ENCODE assay signal across 11 cellular contexts in the genomic region with DNA sequence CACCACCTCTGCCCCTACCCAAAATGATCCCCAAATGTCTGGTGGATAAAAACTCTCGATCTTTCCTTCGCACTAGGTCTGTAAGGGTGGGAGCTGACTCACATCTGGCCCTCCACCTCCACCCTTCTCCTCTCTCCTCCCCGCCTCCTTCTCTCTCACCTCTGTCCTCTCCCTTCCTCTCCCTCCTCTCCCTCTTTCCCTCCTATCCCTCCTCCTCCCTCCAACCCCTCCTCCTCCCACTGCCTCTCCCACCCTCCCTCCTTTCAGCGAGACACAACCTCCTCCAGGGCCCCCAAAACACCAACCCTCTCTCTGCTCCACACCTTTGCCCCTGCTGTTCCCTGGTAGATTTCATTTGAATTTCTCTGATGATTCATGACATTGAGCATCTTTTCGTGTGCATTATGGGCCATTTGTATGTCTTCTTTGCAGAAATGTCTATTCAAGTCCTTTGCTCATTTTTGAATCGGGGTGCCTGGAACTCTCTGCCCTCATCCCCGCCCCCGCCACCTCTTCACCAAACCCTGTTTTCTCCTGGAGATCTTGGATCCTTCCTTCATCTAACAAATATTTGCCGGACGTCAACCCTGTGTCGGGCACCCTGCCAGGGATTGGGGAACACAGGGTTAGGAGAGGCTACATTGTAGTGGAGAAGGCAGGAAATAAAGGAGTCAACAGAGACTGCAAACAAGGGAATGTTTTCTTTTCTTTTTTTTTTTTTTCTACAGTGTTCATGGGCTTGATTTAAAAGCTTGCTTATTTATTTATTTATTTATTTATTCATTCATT. TPM values are rescaled to one million over a fixed set of nuclear protein-coding genes. Genes with fewer than 3 reads are reported as not detected.
DNase-seq lines count a peak whose midpoint lies in the region; ATAC-seq and TF ChIP-seq lines count a peak whose summit lies in the region.
"Had no signal": no experiment of that assay in that cellular context is flagged by ENCODE, and none has a peak within 500 bp of the region (broad histone marks: within the 10 kb centered on the region; RNA-seq: fewer than 3 reads in every experiment).

No MANE protein-coding gene starts in this region.

- H3K9me1 ChIP-seq in IMR-90 (ENCODE audit: insufficient read depth, low read length): no peaks in the 10 kb centered on the region

- no peak for TF ChIP-seq EP300 in suprapubic skin (IDR thresholded peaks at IDR 0.05)

- no peaks in the 10 kb centered on the region for H3K79me1 ChIP-seq in IMR-90 (ENCODE audit: low read depth in 1 of 2, low read length in 2 of 2)

- H3K23ac ChIP-seq in IMR-90 (ENCODE audit: low read depth, low read length): no peak overlapping the region

- H3K27me3 Mint-ChIP-seq in stimulated activated naive B cell treated with anti-CD40 and anti-IgM and Interleukin-4, amounts not matched to agents 10 μg/mL and 1 μg/mL and 100 μg/mL, for 72 hours: no peaks in the 10 kb centered on the region

- H4K91ac ChIP-seq in IMR-90 (ENCODE audit: insufficient read depth, low read depth, low read length): no peak overlapping the region

- peaks cover 0 to 3% of the 10 kb centered on the region in 2 donors for H3K4me1 Mint-ChIP-seq in stimulated activated naive B cell treated with anti-CD40 and anti-IgM and Interleukin-4, amounts not matched to agents 10 μg/mL and 1 μg/mL and 100 μg/mL, for 72 hours

- DNase-seq in IMR-90 (peak; percentile 46), astrocyte of the hippocampus (ENCODE audit: low read depth, low spot score) (peak; percentile 60), kidney tubule cell (ENCODE audit: low spot score) (peak; percentile 44), suprapubic skin (ENCODE audit: low spot score in 2 of 2) (peak in 1 of 2 donors; percentile 75), GM19240 (ENCODE audit: insufficient read length, low spot score) (no peak)
- DNase-seq in stimulated activated naive B cell treated with anti-CD40 and anti-IgM and Interleukin-4, amounts not matched to agents 10 μg/mL and 1 μg/mL and 100 μg/mL, for 72 hours: no peak
- DNase-seq: SW 1271 had no signal

- H3K4me1 ChIP-seq in IMR-90 (ENCODE audit: control insufficient read depth, insufficient read depth, low read length) (peaks cover 6% of the 10 kb centered on the region), suprapubic skin (peaks cover 5% of the 10 kb centered on the region)

- H3K27ac ChIP-seq in IMR-90 (ENCODE audit: insufficient read depth, low read length) (no peak overlapping the region), suprapubic skin (peak overlapping the region; percentile 33)
- H3K27ac ChIP-seq: hepatocyte had no signal

- H2BK20ac ChIP-seq in IMR-90 (ENCODE audit: low read depth, low read length): no peak overlapping the region

- H3K14ac ChIP-seq in IMR-90 (replicated peaks; ENCODE audit: low read depth, low read length): no peak overlapping the region

- ATAC-seq in IMR-90 (ENCODE audit: low read depth) (peak; percentile 48), GM18505 (IDR thresholded peaks at IDR 0.05; ENCODE audit: unreplicated experiment) (no peak), HG03442 (IDR thresholded peaks at IDR 0.05; ENCODE audit: unreplicated experiment) (no peak)
- no peak for ATAC-seq in stimulated activated naive B cell treated with anti-CD40 and anti-IgM and Interleukin-4, amounts not matched to agents 10 μg/mL and 1 μg/mL and 100 μg/mL, for 72 hours (replicated peaks)

- intact Hi-C loops in IMR-90 (cut with micrococcal nuclease): no loop called here

- H3K27ac Mint-ChIP-seq in stimulated activated naive B cell treated with anti-CD40 and anti-IgM and Interleukin-4, amounts not matched to agents 10 μg/mL and 1 μg/mL and 100 μg/mL, for 72 hours: no peak overlapping the region

- H2AK5ac ChIP-seq in IMR-90 (ENCODE audit: low read depth, low read length): no peak overlapping the region; the same call in 1 of the 2 replicates

- H3K4me2 ChIP-seq in IMR-90 (ENCODE audit: low read depth, low read length): no peak overlapping the region
- H3K4me2 ChIP-seq: hepatocyte had no signal

- no peaks in the 10 kb centered on the region for H3K9me3 ChIP-seq in IMR-90 (ENCODE audit: control insufficient read depth, insufficient read depth, low read length)
- H3K9me3 ChIP-seq in suprapubic skin: no peaks in the 10 kb centered on the region

- no peak overlapping the region for H2AK9ac ChIP-seq in IMR-90 (replicated peaks; ENCODE audit: low read depth, low read length, poor library complexity)

- no peak overlapping the region for H3K56ac ChIP-seq in IMR-90 (ENCODE audit: extremely low read depth, insufficient read depth, low read length)

- no peaks in the 10 kb centered on the region for H3K27me3 ChIP-seq in IMR-90 (ENCODE audit: control insufficient read depth, insufficient read depth, low read length)
- no peaks in the 10 kb centered on the region for H3K27me3 ChIP-seq in suprapubic skin
- H3K27me3 ChIP-seq: hepatocyte had no signal

- no peaks in the 10 kb centered on the region for H3K36me3 ChIP-seq in IMR-90 (ENCODE audit: control insufficient read depth, insufficient read depth, low read length)
- H3K36me3 ChIP-seq in suprapubic skin: no peaks in the 10 kb centered on the region

- H3K18ac ChIP-seq in IMR-90 (ENCODE audit: low read depth, low read length): peak overlapping the region; percentile 20; the same call in 1 of the 2 replicates

- in situ Hi-C loops in IMR-90 (cut with MboI; ENCODE audit: low sequenced_read_pairs): no loop called here

- BruUV-seq in IMR-90 (replicated peaks; lab: Mats Ljungman, UMichigan): no TSS peak

- H4K5ac ChIP-seq in IMR-90 (ENCODE audit: low read depth, low read length): no peak overlapping the region

- no peak for TF ChIP-seq RAD21 in IMR-90 (IDR thresholded peaks at IDR 0.05; ENCODE audit: low read length)

- no peak overlapping the region for H3K9ac ChIP-seq in IMR-90 (ENCODE audit: low read depth, low read length)

- H2AFZ ChIP-seq in IMR-90 (replicated peaks; ENCODE audit: low read length, poor library complexity): peak overlapping the region; percentile 12
- H2AFZ ChIP-seq: hepatocyte had no signal

- no peak overlapping the region for H3K4ac ChIP-seq in IMR-90 (ENCODE audit: low read depth, low read length)

- no peak overlapping the region for H2BK5ac ChIP-seq in IMR-90 (ENCODE audit: low read depth, low read length, poor library complexity, severe bottlenecking)

- dilution Hi-C loops in IMR-90 (cut with HindIII; ENCODE audit: low sequenced_read_pairs, unreplicated experiment): no loop called here

- H4K8ac ChIP-seq in IMR-90 (ENCODE audit: low read depth in 2 of 2, low read length in 2 of 2): no peak overlapping the region

- no peak overlapping the region for H3K4me3 Mint-ChIP-seq in stimulated activated naive B cell treated with anti-CD40 and anti-IgM and Interleukin-4, amounts not matched to agents 10 μg/mL and 1 μg/mL and 100 μg/mL, for 72 hours

- no peak for TF ChIP-seq POLR2A in IMR-90 (IDR thresholded peaks at IDR 0.05; ENCODE audit: low read depth, low read length)
- no peak for TF ChIP-seq POLR2A in suprapubic skin (IDR thresholded peaks at IDR 0.05)
- no peak for TF ChIP-seq POLR2A in GM18505 (IDR thresholded peaks at IDR 0.05; ENCODE audit: borderline replicate concordance, extremely low read depth, insufficient read depth, insufficient read length)

- 88% methylated on average over 1 of the region's 11 CpGs; no CpG with 5 or more reads in 1 of the 2 experiments for WGBS in IMR-90 (ENCODE audit: extremely low coverage in 2 of 2, insufficient read length in 1 of 2), 2 experiments
- WGBS in suprapubic skin: 63% methylated on average over 11 of the region's 11 CpGs

- H2BK120ac ChIP-seq in IMR-90 (ENCODE audit: low read depth, low read length): no peak overlapping the region

- CTCF ChIA-PET in IMR-90 (lab: Yijun Ruan, JAX): no interaction called here

- no peaks in the 10 kb centered on the region for H3K36me3 Mint-ChIP-seq in stimulated activated naive B cell treated with anti-CD40 and anti-IgM and Interleukin-4, amounts not matched to agents 10 μg/mL and 1 μg/mL and 100 μg/mL, for 72 hours

- no peaks in the 10 kb centered on the region for H3K9me3 Mint-ChIP-seq in stimulated activated naive B cell treated with anti-CD40 and anti-IgM and Interleukin-4, amounts not matched to agents 10 μg/mL and 1 μg/mL and 100 μg/mL, for 72 hours

- H3K4me3 ChIP-seq in IMR-90 (ENCODE audit: insufficient read depth, low read depth, low read length): no peak overlapping the region
- no peak overlapping the region for H3K4me3 ChIP-seq in suprapubic skin
- H3K4me3 ChIP-seq: hepatocyte, skin epidermis had no signal

- H2BK15ac ChIP-seq in IMR-90 (ENCODE audit: low read depth, low read length): no peak overlapping the region

- TF ChIP-seq CTCF in IMR-90 (conservative IDR thresholded peaks at IDR 0.05; ENCODE audit: low read depth, low read length) (no peak), suprapubic skin (IDR thresholded peaks at IDR 0.05) (no peak)

- POLR2A ChIA-PET in IMR-90 (lab: Charles Lee; ENCODE audit: unreplicated experiment): interaction anchor here (0.6 kb wide), 1 partner anchor 340 kb away, joined by 9 read pairs; no protein-coding TSS in a partner anchor

- H4K20me1 ChIP-seq in IMR-90 (ENCODE audit: insufficient read depth, low read length): no peaks in the 10 kb centered on the region

TF ChIP-seq in IMR-90, 13 proteins besides CTCF, POLR2A, EP300 and RAD21 (continues in another document):
- TF ChIP-seq MAFK (IDR thresholded peaks at IDR 0.05; ENCODE audit: low read depth, low read length): no peak
- TF ChIP-seq, protein P1, sequence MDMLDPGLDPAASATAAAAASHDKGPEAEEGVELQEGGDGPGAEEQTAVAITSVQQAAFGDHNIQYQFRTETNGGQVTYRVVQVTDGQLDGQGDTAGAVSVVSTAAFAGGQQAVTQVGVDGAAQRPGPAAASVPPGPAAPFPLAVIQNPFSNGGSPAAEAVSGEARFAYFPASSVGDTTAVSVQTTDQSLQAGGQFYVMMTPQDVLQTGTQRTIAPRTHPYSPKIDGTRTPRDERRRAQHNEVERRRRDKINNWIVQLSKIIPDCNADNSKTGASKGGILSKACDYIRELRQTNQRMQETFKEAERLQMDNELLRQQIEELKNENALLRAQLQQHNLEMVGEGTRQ (IDR thresholded peaks at IDR 0.05; ENCODE audit: low read depth, low read length): no peak

RNA-seq across cellular contexts. Expression of a gene that starts 25.4 kb away (rescaled TPM):
- total RNA-seq in IMR-90 (2012; rRNA removed) (105 and 142 TPM in 2 replicates), suprapubic skin (100 to 1,000 TPM in 3 of 4 donors, 10 to 100 TPM in 1; 79.4 to 191 (median 131) TPM)
- polyA plus RNA-seq in IMR-90 (2012; rRNA removed): 155 and 171 TPM in 2 replicates
- polyA plus RNA-seq in IMR-90 (2012; cell fraction: cytosol; rRNA removed): 117 and 213 TPM in 2 replicates
- polyA plus RNA-seq in IMR-90 (2012; cell fraction: nucleus; rRNA removed; ENCODE audit: low replicate concordance): 88.4 and 128 TPM in 2 replicates

RNA-seq across cellular contexts. Expression of a gene that starts 36.9 kb away (rescaled TPM):
- total RNA-seq in IMR-90 (2012; rRNA removed) (134 and 144 TPM in 2 replicates), suprapubic skin (10 to 100 TPM; 50.6 to 93.3 (median 75.0) TPM)
- polyA plus RNA-seq in IMR-90 (2012; rRNA removed): 274 and 374 TPM in 2 replicates
- polyA plus RNA-seq in IMR-90 (2012; cell fraction: cytosol; rRNA removed): 459 and 604 TPM in 2 replicates
- 129 and 153 TPM in 2 replicates for polyA plus RNA-seq in IMR-90 (2012; cell fraction: nucleus; rRNA removed; ENCODE audit: low replicate concordance)

RNA-seq across cellular contexts. Expression of a gene that starts 47.0 kb away (rescaled TPM):
- total RNA-seq in IMR-90 (2012; rRNA removed) (28.9 and 29.0 TPM in 2 replicates), suprapubic skin (10 to 100 TPM; 33.9 to 54.2 (median 46.5) TPM)
- polyA plus RNA-seq in IMR-90 (2012; rRNA removed): 16.4 and 18.7 TPM in 2 replicates
- polyA plus RNA-seq in IMR-90 (2012; cell fraction: cytosol; rRNA removed): 10.3 and 12.5 TPM in 2 replicates
- 17.8 and 19.1 TPM in 2 replicates for polyA plus RNA-seq in IMR-90 (2012; cell fraction: nucleus; rRNA removed; ENCODE audit: low replicate concordance)

Comparison
In these comparisons a context has a peak if more than half of its experiments do, and no peak if none do; other contexts are left out.
1. DNase-seq: peak in IMR-90 (single experiment), astrocyte of the hippocampus (single experiment) and kidney tubule cell (single experiment); none in stimulated activated naive B cell treated with anti-CD40 and anti-IgM and Interleukin-4, amounts not matched to agents 10 μg/mL and 1 μg/mL and 100 μg/mL, for 72 hours (single experiment) and GM19240 (single experiment).